ENCODE assay signal across 2 cellular contexts in genomic region chr5:91430949-91431348, GRCh38.
TF ChIP-seq lines count a peak whose summit lies in the region.

No MANE protein-coding gene starts in this region.

TF ChIP-seq in HepG2, 621 proteins besides CTCF, POLR2A, EP300 and RAD21:
- TF ChIP-seq MAFK (conservative IDR thresholded peaks at IDR 0.05 in 1 of 2, IDR thresholded peaks at IDR 0.05 in 1 of 2; ENCODE audit: low read length in 2 of 2) (peak; percentile 78 to 91), MAFF (IDR thresholded peaks at IDR 0.05; ENCODE audit: low read depth, low read length) (peak; percentile 86), POGZ (CRISPR knock-in tag; IDR thresholded peaks at IDR 0.05) (no peak)
TF ChIP-seq in HepG2: peak in this region for 2.

TF ChIP-seq in K562, 482 proteins besides CTCF, POLR2A, EP300 and RAD21 (continued from another document):
- TF ChIP-seq FOXK2 (conservative IDR thresholded peaks at IDR 0.05 in 1 of 2, IDR thresholded peaks at IDR 0.05 in 1 of 2; ENCODE audit: low read depth in 2 of 2) (no peak), KLF6 (CRISPR knock-in tag; IDR thresholded peaks at IDR 0.05; ENCODE audit: borderline replicate concordance) (no peak), MAFF (IDR thresholded peaks at IDR 0.05; ENCODE audit: low read length) (peak; percentile 75), ZNF316 (IDR thresholded peaks at IDR 0.05) (peak; percentile 82), CREB3L1 (IDR thresholded peaks at IDR 0.05; ENCODE audit: borderline replicate concordance, low read depth) (no peak), HINFP (tag; conservative IDR thresholded peaks at IDR 0.05; ENCODE audit: low read depth) (no peak), MAFK (IDR thresholded peaks at IDR 0.05; ENCODE audit: low read length) (peak; percentile 68), PATZ1 (CRISPR knock-in tag; IDR thresholded peaks at IDR 0.05; ENCODE audit: borderline replicate concordance) (no peak), SIX5 (IDR thresholded peaks at IDR 0.05; ENCODE audit: borderline replicate concordance in 1 of 2, insufficient read depth in 1 of 2, low read depth in 1 of 2, low read length in 2 of 2) (no peak), MAFG (tag; conservative IDR thresholded peaks at IDR 0.05) (peak; percentile 61)
